8 cellular contexts compared by ENCODE assay signal in the genomic region with DNA sequence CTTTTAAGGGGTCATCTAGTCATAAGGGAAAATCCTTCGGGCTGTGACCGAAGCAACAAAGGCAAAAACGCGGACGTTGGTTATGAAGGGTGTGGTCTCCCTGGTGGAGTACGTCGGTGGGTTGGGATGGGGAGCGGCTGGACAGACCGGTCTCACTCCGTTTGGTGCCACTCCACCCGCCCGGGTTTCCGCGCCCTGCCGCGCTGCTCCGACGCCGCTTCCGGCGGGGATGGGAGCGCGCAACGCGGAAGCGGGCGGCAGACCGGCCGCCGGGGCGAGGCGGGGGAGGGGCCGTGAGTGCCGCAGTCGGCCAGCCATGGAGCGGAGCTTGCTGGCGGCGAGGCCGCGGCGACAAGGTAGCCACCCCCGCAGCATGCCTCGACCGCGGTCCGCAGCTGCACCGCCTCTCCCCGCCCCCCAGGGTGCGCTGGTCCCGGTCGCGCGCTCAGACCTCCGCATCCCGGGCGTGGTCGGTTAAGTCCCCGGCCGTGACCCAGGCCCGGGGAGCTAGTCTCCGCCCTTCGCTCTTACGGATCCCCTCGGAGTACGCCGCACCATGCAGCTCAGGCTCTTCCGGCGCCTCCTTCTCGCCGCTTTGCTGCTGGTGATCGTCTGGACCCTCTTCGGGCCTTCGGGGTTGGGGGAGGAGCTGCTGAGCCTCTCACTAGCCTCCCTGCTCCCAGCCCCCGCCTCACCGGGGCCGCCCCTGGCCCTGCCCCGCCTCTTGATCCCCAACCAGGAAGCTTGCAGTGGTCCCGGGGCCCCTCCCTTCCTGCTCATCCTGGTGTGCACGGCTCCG. TPM values are rescaled to one million over a fixed set of nuclear protein-coding genes. Genes with fewer than 3 reads are reported as not detected.
DNase-seq lines count a peak whose midpoint lies in the region; ATAC-seq and TF ChIP-seq lines count a peak whose summit lies in the region.

A gene with protein sequence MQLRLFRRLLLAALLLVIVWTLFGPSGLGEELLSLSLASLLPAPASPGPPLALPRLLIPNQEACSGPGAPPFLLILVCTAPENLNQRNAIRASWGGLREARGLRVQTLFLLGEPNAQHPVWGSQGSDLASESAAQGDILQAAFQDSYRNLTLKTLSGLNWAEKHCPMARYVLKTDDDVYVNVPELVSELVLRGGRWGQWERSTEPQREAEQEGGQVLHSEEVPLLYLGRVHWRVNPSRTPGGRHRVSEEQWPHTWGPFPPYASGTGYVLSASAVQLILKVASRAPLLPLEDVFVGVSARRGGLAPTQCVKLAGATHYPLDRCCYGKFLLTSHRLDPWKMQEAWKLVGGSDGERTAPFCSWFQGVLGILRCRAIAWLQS (plus strand): TSS at position 260 of the 799 bp plus-strand sequence. CDS start 297 bp downstream, at position 557.

- peak within 1 kb of the TSS; percentile 39 to 95 (median 68) for H3K4me3 ChIP-seq in tibial nerve

- peaks cover 4% of the 10 kb centered on the region for H3K27me3 Mint-ChIP-seq in activated naive CD4-positive, alpha-beta T cell treated with anti-CD3 and anti-CD28 coated beads, Interleukin-2, amount 10 ng/mL, durations not matched to agents 7 days and 5 days

- peaks cover 65% of the 10 kb centered on the region for H3K36me3 Mint-ChIP-seq in activated naive CD4-positive, alpha-beta T cell treated with anti-CD3 and anti-CD28 coated beads, Interleukin-2, amount 10 ng/mL, durations not matched to agents 7 days and 5 days

- peak within 1 kb of the TSS; percentile 91 for H3K4me3 Mint-ChIP-seq in activated naive CD4-positive, alpha-beta T cell treated with anti-CD3 and anti-CD28 coated beads, Interleukin-2, amount 10 ng/mL, durations not matched to agents 7 days and 5 days

- CTCF ChIA-PET in activated naive CD4-positive, alpha-beta T cell treated with anti-CD3 and anti-CD28 coated beads, Interleukin-2, amount 10 ng/mL, durations not matched to agents 7 days and 5 days (lab: Charles Lee), result interaction anchor here (0.6 to 2.4 kb wide), 8 partner anchors 22 to 300 kb away, joined by 3 to 15 read pairs (median 5); a partner anchor contains a TSS

- WGBS in tibial nerve, 2 donors, result 0 to 1% methylated on average over 21 to 24 of the region's 80 CpGs

- peak; percentile 48 to 80 (median 63) for TF ChIP-seq CTCF in tibial nerve (IDR thresholded peaks at IDR 0.05)

- peak within 1 kb of the TSS; percentile 97 for H3K27ac Mint-ChIP-seq in activated naive CD4-positive, alpha-beta T cell treated with anti-CD3 and anti-CD28 coated beads, Interleukin-2, amount 10 ng/mL, durations not matched to agents 7 days and 5 days

- peaks cover 78% of the 10 kb centered on the region for H3K4me1 Mint-ChIP-seq in activated naive CD4-positive, alpha-beta T cell treated with anti-CD3 and anti-CD28 coated beads, Interleukin-2, amount 10 ng/mL, durations not matched to agents 7 days and 5 days

- peaks cover 3 to 67% (median 53%) of the 10 kb centered on the region in 4 donors for H3K4me1 ChIP-seq in tibial nerve

- peak; percentile 52 for ATAC-seq in GM19467 (IDR thresholded peaks at IDR 0.05; ENCODE audit: unreplicated experiment)

- TF ChIP-seq POLR2A in tibial nerve (IDR thresholded peaks at IDR 0.05), result peak in 1 of 2 donors; percentile 47

- peak; percentile 86 for DNase-seq in DMS 273 treated with DMSO at 0.1 percent for 48 hours (lab: John Stamatoyannopoulos, UW)
- DNase-seq in HUDEP-2 (lab: John Stamatoyannopoulos, UW; ENCODE audit: unreplicated experiment in 76 of 76), result peak in 73 of 76 experiments; percentile 34 to 96 (median 78)
- DNase-seq in SIG-M5 treated with dmso at 0.1 percent for 504 hours (lab: John Stamatoyannopoulos, UW; ENCODE audit: unreplicated experiment), result peak; percentile 83
- DNase-seq in activated naive CD4-positive, alpha-beta T cell treated with anti-CD3 and anti-CD28 coated beads, Interleukin-2, amount 10 ng/mL, durations not matched to agents 7 days and 5 days, result peak; percentile 85
- peak; percentile 42 for DNase-seq in globus pallidus (ENCODE audit: low spot score)
- peak in 45 of 56 donors; percentile 9 to 79 (median 57) for DNase-seq in nucleus accumbens (lab: John Stamatoyannopoulos, UW)
- peak; percentile 48 to 59 for DNase-seq in tibial nerve (ENCODE audit: low spot score in 2 of 2)

- no peaks in the 10 kb centered on the region for H3K9me3 Mint-ChIP-seq in activated naive CD4-positive, alpha-beta T cell treated with anti-CD3 and anti-CD28 coated beads, Interleukin-2, amount 10 ng/mL, durations not matched to agents 7 days and 5 days

- H3K27ac ChIP-seq in tibial nerve, result peak within 1 kb of the TSS; percentile 54 to 95 (median 87)

- TF ChIP-seq EP300 in tibial nerve (IDR thresholded peaks at IDR 0.05), result peak in 1 of 2 donors; percentile 49

- H3K36me3 ChIP-seq in tibial nerve, result peaks cover 0 to 71% (median 25%) of the 10 kb centered on the region in 3 donors

- H3K27me3 ChIP-seq in tibial nerve, result no peaks in the 10 kb centered on the region

- H3K9me3 ChIP-seq in tibial nerve, result no peaks in the 10 kb centered on the region

RNA-seq across cellular contexts. Expression of the gene that starts here (rescaled TPM):
- 10 to 100 TPM in 3 of 4 donors, 1 to 10 TPM in 1; 7.5 to 30.4 (median 17.7) TPM for total RNA-seq in tibial nerve

Comparison
In these comparisons a context has a peak if more than half of its experiments do, and no peak if none do; other contexts are left out.
1. Peak in every context shown above with its lines: DNase-seq, ATAC-seq, H3K4me3 ChIP-seq and H3K27ac ChIP-seq.